1 cellular context compared by ENCODE assay signal in the genomic region with DNA sequence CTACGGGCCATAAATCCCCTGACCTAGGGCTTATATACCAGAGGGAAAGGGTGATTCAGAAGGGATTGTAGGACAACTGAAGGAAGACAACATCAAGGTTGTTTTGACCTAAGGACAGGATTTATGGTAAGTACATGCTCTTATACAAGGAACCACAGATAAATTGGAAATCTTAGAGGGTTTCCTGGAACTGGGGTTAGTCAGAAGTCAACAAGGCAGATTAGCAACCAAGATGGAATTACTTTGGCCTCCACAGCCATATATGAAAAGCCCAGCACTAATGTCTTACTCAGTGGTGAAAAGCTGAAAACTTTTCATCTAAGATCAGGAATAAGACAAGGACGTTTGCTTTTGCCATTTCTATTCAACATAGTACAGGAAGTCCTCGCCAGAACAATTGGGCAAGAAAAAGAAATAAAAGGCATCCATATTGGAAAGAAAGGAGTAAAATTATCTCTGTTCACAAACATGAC.
TF ChIP-seq lines count a peak whose summit lies in the region.

No MANE protein-coding gene starts in this region.

TF ChIP-seq in K562, 482 proteins besides CTCF, POLR2A, EP300 and RAD21 (continued from another document and continues in another):
- TF ChIP-seq, protein P1, sequence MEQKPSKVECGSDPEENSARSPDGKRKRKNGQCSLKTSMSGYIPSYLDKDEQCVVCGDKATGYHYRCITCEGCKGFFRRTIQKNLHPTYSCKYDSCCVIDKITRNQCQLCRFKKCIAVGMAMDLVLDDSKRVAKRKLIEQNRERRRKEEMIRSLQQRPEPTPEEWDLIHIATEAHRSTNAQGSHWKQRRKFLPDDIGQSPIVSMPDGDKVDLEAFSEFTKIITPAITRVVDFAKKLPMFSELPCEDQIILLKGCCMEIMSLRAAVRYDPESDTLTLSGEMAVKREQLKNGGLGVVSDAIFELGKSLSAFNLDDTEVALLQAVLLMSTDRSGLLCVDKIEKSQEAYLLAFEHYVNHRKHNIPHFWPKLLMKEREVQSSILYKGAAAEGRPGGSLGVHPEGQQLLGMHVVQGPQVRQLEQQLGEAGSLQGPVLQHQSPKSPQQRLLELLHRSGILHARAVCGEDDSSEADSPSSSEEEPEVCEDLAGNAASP (IDR thresholded peaks at IDR 0.05) = no peak
- TF ChIP-seq RBM34 (IDR thresholded peaks at IDR 0.05; ENCODE audit: borderline replicate concordance, insufficient read depth, low read length) (no peak), TBL1XR1 (IDR thresholded peaks at IDR 0.05; ENCODE audit: low read length in 2 of 2) (peak in 1 of 2 experiments; percentile 84; a peak in 2 of 4 replicates), CCAR2 (IDR thresholded peaks at IDR 0.05; ENCODE audit: low read depth, low read length) (no peak), ZSCAN32 (CRISPR knock-in tag; IDR thresholded peaks at IDR 0.05) (no peak), NFIC (IDR thresholded peaks at IDR 0.05) (no peak), ILF3 (IDR thresholded peaks at IDR 0.05; ENCODE audit: borderline replicate concordance) (no peak), XRCC4 (IDR thresholded peaks at IDR 0.05; ENCODE audit: extremely low read depth, insufficient read depth, insufficient read length) (no peak), MECOM (CRISPR knock-in tag; IDR thresholded peaks at IDR 0.05) (no peak), SMAD4 (CRISPR knock-in tag; conservative IDR thresholded peaks at IDR 0.05) (peak; percentile 95), POLR3A (IDR thresholded peaks at IDR 0.05; ENCODE audit: borderline replicate concordance, extremely low read depth, insufficient read depth, insufficient read length) (no peak), STAG1 (CRISPR knock-in tag; IDR thresholded peaks at IDR 0.05; ENCODE audit: borderline replicate concordance) (no peak), ZNF586 (CRISPR knock-in tag; conservative IDR thresholded peaks at IDR 0.05) (no peak), COPS2 (conservative IDR thresholded peaks at IDR 0.05) (no peak), HEY1 (CRISPR knock-in tag; IDR thresholded peaks at IDR 0.05; ENCODE audit: borderline replicate concordance) (no peak), ZNF140 (CRISPR knock-in tag; IDR thresholded peaks at IDR 0.05) (peak; percentile 41; the same call in 1 of the 2 replicates), SP1 (CRISPR knock-in tag; IDR thresholded peaks at IDR 0.05) (no peak), TGIF2 (CRISPR knock-in tag; IDR thresholded peaks at IDR 0.05) (no peak), BCL6 (CRISPR knock-in tag; IDR thresholded peaks at IDR 0.05) (0 out of 2 replicates have a peak, but pooled peaks have one; percentile 57), DMBX1 (CRISPR knock-in tag; IDR thresholded peaks at IDR 0.05; ENCODE audit: borderline replicate concordance) (peak; percentile 92), ZNF23 (CRISPR knock-in tag; IDR thresholded peaks at IDR 0.05) (no peak), ZNF3 (CRISPR knock-in tag; IDR thresholded peaks at IDR 0.05) (no peak), SMARCC2 (IDR thresholded peaks at IDR 0.05; ENCODE audit: low read depth) (no peak), ESRRB (CRISPR knock-in tag; IDR thresholded peaks at IDR 0.05; ENCODE audit: borderline replicate concordance) (no peak), MBD2 (IDR thresholded peaks at IDR 0.05; ENCODE audit: borderline replicate concordance, low read depth) (no peak), ZNF766 (CRISPR knock-in tag; conservative IDR thresholded peaks at IDR 0.05) (peak; percentile 97), BACH1 (tag; IDR thresholded peaks at IDR 0.05) (peak; percentile 80; the same call in 1 of the 2 replicates), ZFP1 (CRISPR knock-in tag; IDR thresholded peaks at IDR 0.05) (no peak), CEBPG (CRISPR knock-in tag; IDR thresholded peaks at IDR 0.05) (no peak), CEBPG (tag; conservative IDR thresholded peaks at IDR 0.05 in 1 of 2, IDR thresholded peaks at IDR 0.05 in 1 of 2) (no peak), POLR2AphosphoS5 (IDR thresholded peaks at IDR 0.05; ENCODE audit: control insufficient read depth, insufficient read depth, low read depth, low read length) (no peak), SIN3A (IDR thresholded peaks at IDR 0.05; ENCODE audit: borderline replicate concordance in 2 of 2, control insufficient read depth in 1 of 2, low read depth in 2 of 2, low read length in 2 of 2) (no peak), POLR2H (tag; IDR thresholded peaks at IDR 0.05; ENCODE audit: low read depth) (0 out of 2 replicates have a peak, but pooled peaks have one; percentile 66), CREM (IDR thresholded peaks at IDR 0.05; ENCODE audit: low read depth) (no peak), ZNF197 (CRISPR knock-in tag; IDR thresholded peaks at IDR 0.05; ENCODE audit: low read depth) (peak; percentile 88), RFX7 (CRISPR knock-in tag; IDR thresholded peaks at IDR 0.05) (no peak), ZNF12 (CRISPR knock-in tag; IDR thresholded peaks at IDR 0.05) (no peak)
- TF ChIP-seq, protein P2, sequence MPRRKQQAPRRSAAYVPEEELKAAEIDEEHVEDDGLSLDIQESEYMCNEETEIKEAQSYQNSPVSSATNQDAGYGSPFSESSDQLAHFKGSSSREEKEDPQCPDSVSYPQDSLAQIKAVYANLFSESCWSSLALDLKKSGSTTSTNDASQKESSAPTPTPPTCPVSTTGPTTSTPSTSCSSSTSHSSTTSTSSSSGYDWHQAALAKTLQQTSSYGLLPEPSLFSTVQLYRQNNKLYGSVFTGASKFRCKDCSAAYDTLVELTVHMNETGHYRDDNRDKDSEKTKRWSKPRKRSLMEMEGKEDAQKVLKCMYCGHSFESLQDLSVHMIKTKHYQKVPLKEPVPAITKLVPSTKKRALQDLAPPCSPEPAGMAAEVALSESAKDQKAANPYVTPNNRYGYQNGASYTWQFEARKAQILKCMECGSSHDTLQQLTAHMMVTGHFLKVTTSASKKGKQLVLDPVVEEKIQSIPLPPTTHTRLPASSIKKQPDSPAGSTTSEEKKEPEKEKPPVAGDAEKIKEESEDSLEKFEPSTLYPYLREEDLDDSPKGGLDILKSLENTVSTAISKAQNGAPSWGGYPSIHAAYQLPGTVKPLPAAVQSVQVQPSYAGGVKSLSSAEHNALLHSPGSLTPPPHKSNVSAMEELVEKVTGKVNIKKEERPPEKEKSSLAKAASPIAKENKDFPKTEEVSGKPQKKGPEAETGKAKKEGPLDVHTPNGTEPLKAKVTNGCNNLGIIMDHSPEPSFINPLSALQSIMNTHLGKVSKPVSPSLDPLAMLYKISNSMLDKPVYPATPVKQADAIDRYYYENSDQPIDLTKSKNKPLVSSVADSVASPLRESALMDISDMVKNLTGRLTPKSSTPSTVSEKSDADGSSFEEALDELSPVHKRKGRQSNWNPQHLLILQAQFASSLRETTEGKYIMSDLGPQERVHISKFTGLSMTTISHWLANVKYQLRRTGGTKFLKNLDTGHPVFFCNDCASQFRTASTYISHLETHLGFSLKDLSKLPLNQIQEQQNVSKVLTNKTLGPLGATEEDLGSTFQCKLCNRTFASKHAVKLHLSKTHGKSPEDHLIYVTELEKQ (CRISPR knock-in tag; IDR thresholded peaks at IDR 0.05) = peak; percentile 65; the same call in 1 of the 2 replicates
- TF ChIP-seq, protein P3, sequence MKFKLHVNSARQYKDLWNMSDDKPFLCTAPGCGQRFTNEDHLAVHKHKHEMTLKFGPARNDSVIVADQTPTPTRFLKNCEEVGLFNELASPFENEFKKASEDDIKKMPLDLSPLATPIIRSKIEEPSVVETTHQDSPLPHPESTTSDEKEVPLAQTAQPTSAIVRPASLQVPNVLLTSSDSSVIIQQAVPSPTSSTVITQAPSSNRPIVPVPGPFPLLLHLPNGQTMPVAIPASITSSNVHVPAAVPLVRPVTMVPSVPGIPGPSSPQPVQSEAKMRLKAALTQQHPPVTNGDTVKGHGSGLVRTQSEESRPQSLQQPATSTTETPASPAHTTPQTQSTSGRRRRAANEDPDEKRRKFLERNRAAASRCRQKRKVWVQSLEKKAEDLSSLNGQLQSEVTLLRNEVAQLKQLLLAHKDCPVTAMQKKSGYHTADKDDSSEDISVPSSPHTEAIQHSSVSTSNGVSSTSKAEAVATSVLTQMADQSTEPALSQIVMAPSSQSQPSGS (CRISPR knock-in tag; IDR thresholded peaks at IDR 0.05) = no peak
- TF ChIP-seq, protein P4, sequence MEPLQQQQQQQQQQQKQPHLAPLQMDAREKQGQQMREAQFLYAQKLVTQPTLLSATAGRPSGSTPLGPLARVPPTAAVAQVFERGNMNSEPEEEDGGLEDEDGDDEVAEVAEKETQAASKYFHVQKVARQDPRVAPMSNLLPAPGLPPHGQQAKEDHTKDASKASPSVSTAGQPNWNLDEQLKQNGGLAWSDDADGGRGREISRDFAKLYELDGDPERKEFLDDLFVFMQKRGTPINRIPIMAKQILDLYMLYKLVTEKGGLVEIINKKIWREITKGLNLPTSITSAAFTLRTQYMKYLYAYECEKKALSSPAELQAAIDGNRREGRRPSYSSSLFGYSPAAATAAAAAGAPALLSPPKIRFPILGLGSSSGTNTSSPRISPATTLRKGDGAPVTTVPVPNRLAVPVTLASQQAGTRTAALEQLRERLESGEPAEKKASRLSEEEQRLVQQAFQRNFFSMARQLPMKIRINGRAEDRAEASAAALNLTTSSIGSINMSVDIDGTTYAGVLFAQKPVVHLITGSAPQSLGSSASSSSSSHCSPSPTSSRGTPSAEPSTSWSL (CRISPR knock-in tag; IDR thresholded peaks at IDR 0.05; ENCODE audit: borderline replicate concordance) = no peak
- TF ChIP-seq, protein P5, sequence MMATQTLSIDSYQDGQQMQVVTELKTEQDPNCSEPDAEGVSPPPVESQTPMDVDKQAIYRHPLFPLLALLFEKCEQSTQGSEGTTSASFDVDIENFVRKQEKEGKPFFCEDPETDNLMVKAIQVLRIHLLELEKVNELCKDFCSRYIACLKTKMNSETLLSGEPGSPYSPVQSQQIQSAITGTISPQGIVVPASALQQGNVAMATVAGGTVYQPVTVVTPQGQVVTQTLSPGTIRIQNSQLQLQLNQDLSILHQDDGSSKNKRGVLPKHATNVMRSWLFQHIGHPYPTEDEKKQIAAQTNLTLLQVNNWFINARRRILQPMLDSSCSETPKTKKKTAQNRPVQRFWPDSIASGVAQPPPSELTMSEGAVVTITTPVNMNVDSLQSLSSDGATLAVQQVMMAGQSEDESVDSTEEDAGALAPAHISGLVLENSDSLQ (IDR thresholded peaks at IDR 0.05) = peak; percentile 58; the same call in 1 of the 2 replicates
- TF ChIP-seq, protein P6, sequence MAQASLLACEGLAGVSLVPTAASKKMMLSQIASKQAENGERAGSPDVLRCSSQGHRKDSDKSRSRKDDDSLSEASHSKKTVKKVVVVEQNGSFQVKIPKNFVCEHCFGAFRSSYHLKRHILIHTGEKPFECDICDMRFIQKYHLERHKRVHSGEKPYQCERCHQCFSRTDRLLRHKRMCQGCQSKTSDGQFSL (CRISPR knock-in tag; IDR thresholded peaks at IDR 0.05) = no peak
- TF ChIP-seq, protein P6 (tag; IDR thresholded peaks at IDR 0.05) = no peak
- TF ChIP-seq, protein P7, sequence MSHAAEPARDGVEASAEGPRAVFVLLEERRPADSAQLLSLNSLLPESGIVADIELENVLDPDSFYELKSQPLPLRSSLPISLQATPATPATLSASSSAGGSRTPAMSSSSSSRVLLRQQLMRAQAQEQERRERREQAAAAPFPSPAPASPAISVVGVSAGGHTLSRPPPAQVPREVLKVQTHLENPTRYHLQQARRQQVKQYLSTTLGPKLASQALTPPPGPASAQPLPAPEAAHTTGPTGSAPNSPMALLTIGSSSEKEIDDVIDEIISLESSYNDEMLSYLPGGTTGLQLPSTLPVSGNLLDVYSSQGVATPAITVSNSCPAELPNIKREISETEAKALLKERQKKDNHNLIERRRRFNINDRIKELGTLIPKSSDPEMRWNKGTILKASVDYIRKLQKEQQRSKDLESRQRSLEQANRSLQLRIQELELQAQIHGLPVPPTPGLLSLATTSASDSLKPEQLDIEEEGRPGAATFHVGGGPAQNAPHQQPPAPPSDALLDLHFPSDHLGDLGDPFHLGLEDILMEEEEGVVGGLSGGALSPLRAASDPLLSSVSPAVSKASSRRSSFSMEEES (CRISPR knock-in tag; IDR thresholded peaks at IDR 0.05) = no peak
- TF ChIP-seq, protein P8, sequence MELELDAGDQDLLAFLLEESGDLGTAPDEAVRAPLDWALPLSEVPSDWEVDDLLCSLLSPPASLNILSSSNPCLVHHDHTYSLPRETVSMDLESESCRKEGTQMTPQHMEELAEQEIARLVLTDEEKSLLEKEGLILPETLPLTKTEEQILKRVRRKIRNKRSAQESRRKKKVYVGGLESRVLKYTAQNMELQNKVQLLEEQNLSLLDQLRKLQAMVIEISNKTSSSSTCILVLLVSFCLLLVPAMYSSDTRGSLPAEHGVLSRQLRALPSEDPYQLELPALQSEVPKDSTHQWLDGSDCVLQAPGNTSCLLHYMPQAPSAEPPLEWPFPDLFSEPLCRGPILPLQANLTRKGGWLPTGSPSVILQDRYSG (tag; conservative IDR thresholded peaks at IDR 0.05; ENCODE audit: low read depth) = peak; percentile 92
- TF ChIP-seq, protein P9, sequence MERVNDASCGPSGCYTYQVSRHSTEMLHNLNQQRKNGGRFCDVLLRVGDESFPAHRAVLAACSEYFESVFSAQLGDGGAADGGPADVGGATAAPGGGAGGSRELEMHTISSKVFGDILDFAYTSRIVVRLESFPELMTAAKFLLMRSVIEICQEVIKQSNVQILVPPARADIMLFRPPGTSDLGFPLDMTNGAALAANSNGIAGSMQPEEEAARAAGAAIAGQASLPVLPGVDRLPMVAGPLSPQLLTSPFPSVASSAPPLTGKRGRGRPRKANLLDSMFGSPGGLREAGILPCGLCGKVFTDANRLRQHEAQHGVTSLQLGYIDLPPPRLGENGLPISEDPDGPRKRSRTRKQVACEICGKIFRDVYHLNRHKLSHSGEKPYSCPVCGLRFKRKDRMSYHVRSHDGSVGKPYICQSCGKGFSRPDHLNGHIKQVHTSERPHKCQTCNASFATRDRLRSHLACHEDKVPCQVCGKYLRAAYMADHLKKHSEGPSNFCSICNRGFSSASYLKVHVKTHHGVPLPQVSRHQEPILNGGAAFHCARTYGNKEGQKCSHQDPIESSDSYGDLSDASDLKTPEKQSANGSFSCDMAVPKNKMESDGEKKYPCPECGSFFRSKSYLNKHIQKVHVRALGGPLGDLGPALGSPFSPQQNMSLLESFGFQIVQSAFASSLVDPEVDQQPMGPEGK (CRISPR knock-in tag; IDR thresholded peaks at IDR 0.05; ENCODE audit: borderline replicate concordance) = no peak
- TF ChIP-seq, protein P10, sequence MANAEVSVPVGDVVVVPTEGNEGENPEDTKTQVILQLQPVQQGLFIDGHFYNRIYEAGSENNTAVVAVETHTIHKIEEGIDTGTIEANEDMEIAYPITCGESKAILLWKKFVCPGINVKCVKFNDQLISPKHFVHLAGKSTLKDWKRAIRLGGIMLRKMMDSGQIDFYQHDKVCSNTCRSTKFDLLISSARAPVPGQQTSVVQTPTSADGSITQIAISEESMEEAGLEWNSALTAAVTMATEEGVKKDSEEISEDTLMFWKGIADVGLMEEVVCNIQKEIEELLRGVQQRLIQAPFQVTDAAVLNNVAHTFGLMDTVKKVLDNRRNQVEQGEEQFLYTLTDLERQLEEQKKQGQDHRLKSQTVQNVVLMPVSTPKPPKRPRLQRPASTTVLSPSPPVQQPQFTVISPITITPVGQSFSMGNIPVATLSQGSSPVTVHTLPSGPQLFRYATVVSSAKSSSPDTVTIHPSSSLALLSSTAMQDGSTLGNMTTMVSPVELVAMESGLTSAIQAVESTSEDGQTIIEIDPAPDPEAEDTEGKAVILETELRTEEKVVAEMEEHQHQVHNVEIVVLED (CRISPR knock-in tag; IDR thresholded peaks at IDR 0.05) = no peak
